28 cellular contexts compared by ENCODE assay signal in the genomic region with DNA sequence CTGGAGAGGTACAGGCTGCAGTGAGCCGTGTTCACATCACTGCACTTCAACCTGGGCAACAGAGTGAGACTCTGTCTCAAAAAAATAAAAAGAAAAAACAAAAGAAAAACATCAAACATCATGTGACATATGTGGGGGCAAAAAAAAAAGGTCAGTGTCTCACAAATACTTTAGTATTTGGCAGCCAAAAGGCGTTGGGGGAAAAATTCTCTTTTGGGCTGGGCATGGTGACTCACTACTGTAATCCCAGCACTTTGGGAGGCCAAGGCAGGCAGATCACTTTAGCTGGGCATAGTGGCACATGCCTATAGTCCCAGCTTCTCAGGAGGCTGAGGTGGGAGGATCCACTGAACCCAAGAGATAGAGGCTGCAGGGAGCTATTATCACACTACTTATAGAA. TPM values are rescaled to one million over a fixed set of nuclear protein-coding genes. Genes with fewer than 3 reads are reported as not detected.
A peak's percentile ranks its signal among the peaks of the same experiment; 100 is the strongest.
DNase-seq lines count a peak whose midpoint lies in the region; ATAC-seq and TF ChIP-seq lines count a peak whose summit lies in the region.
"Had no signal": no experiment of that assay in that cellular context is flagged by ENCODE, and none has a peak within 500 bp of the region (broad histone marks: within the 10 kb centered on the region; RNA-seq: fewer than 3 reads in every experiment).

No MANE protein-coding gene starts in this region.

- H3K27ac Mint-ChIP-seq in T-helper 17 cell: peak overlapping the region; percentile 73
- no peak overlapping the region for H3K27ac Mint-ChIP-seq in endothelial cell (ENCODE audit: unreplicated experiment)

- H3K4me1 Mint-ChIP-seq in T-helper 17 cell (peaks cover 14% of the 10 kb centered on the region), endothelial cell (ENCODE audit: unreplicated experiment) (peaks cover 4% of the 10 kb centered on the region)
- H3K4me1 Mint-ChIP-seq: immature natural killer cell had no signal

- H3K4me3 ChIP-seq in AG10803 (ENCODE audit: low read length): no peak overlapping the region
- no peak overlapping the region for H3K4me3 ChIP-seq in HEK293 (ENCODE audit: low read depth, low read length)
- no peak overlapping the region for H3K4me3 ChIP-seq in fibroblast of the aortic adventitia (ENCODE audit: low read depth, low read length)
- H3K4me3 ChIP-seq: ascending aorta; BLaER1 treated with 17β-estradiol and CSF1 and Interleukin-3, amounts not matched to agents 10 nM and 100 nM; hepatocyte; smooth muscle cell; upper lobe of right lung had no signal

- no peak for ATAC-seq in T-helper 17 cell
- no peak for ATAC-seq in GM19395 (IDR thresholded peaks at IDR 0.05; ENCODE audit: unreplicated experiment)
- ATAC-seq in HG03045 (IDR thresholded peaks at IDR 0.05; ENCODE audit: unreplicated experiment): no peak
- ATAC-seq: naive thymus-derived CD8-positive, alpha-beta T cell; upper lobe of right lung had no signal

- H3K36me3 ChIP-seq in HEK293 (ENCODE audit: control insufficient read depth in 2 of 2, insufficient read depth in 1 of 2, low read length in 2 of 2): peaks cover 0 to 7% of the 10 kb centered on the region in 2 experiments; a peak in 1 of 3 replicates
- H3K36me3 ChIP-seq: ascending aorta, upper lobe of right lung, WERI-Rb-1 had no signal

- H3K36me3 Mint-ChIP-seq in T-helper 17 cell (ENCODE audit: low read depth): peaks cover 3% of the 10 kb centered on the region
- H3K36me3 Mint-ChIP-seq in endothelial cell (ENCODE audit: low read depth, unreplicated experiment): peaks cover 19% of the 10 kb centered on the region

- no peaks in the 10 kb centered on the region for H3K27me3 Mint-ChIP-seq in T-helper 17 cell
- no peaks in the 10 kb centered on the region for H3K27me3 Mint-ChIP-seq in endothelial cell (ENCODE audit: unreplicated experiment)
- H3K27me3 Mint-ChIP-seq: naive thymus-derived CD8-positive, alpha-beta T cell had no signal

- H3K4me3 Mint-ChIP-seq in T-helper 17 cell (no peak overlapping the region), endothelial cell (ENCODE audit: unreplicated experiment) (no peak overlapping the region)
- H3K4me3 Mint-ChIP-seq: immature natural killer cell; naive thymus-derived CD8-positive, alpha-beta T cell had no signal

- CTCF ChIA-PET in HEK293 (lab: Yijun Ruan, JAX): no interaction called here

- H3K9me3 ChIP-seq in HEK293 (ENCODE audit: control insufficient read depth, insufficient read depth, low read depth, low read length) (no peaks in the 10 kb centered on the region), T-helper 17 cell (ENCODE audit: control insufficient read depth, low read length, poor library complexity, severe bottlenecking) (no peaks in the 10 kb centered on the region)
- H3K9me3 ChIP-seq: upper lobe of right lung had no signal

- TF ChIP-seq CTCF in AG10803 (conservative IDR thresholded peaks at IDR 0.05; ENCODE audit: low read length): no peak
- no peak for TF ChIP-seq CTCF in HEK293 (tag by site-specific recombination; IDR thresholded peaks at IDR 0.05)
- TF ChIP-seq CTCF in fibroblast of the aortic adventitia (IDR thresholded peaks at IDR 0.05; ENCODE audit: insufficient read depth, low read length): no peak
- no peak for TF ChIP-seq CTCF in endothelial cell (IDR thresholded peaks at IDR 0.05; ENCODE audit: unreplicated experiment)

- DNase-seq in AG10803 (ENCODE audit: low read depth) (peak; percentile 9), T-helper 17 cell (no peak), fibroblast of the aortic adventitia (ENCODE audit: low read depth) (peak; percentile 16), medulla oblongata (ENCODE audit: extremely low spot score) (no peak), endothelial cell (ENCODE audit: low spot score) (no peak)
- DNase-seq: activated naive CD4-positive, alpha-beta T cell treated with anti-CD3 and anti-CD28 coated beads, Interleukin-2, amount 50 U/mL, for 16 hours; caudate nucleus; DND-41; foreskin melanocyte; immature natural killer cell; naive thymus-derived CD8-positive, alpha-beta T cell; NCI-H1694 treated with DMSO at 0.1 percent for 48 hours; NCI-H2171; NCI-H524 treated with DMSO at 0.1 percent for 48 hours; retina; stimulated activated CD4-positive, alpha-beta T cell treated with anti-CD3 and anti-CD28 coated beads, Interleukin-2, amount 100 ng/mL, for 24 hours; substantia nigra; T-helper 2 cell; upper lobe of right lung; WERI-Rb-1 had no signal

- no peaks in the 10 kb centered on the region for H3K9me3 Mint-ChIP-seq in endothelial cell (ENCODE audit: unreplicated experiment)
- H3K9me3 Mint-ChIP-seq: immature natural killer cell had no signal

- POLR2A ChIA-PET in HEK293 (lab: Yijun Ruan, JAX): interaction anchor here (0.5 kb wide), 1 partner anchor 237 kb away, joined by 3 read pairs; no protein-coding TSS in a partner anchor

- no peak overlapping the region for H3K27ac ChIP-seq in HEK293 (ENCODE audit: extremely low read depth, low read depth, low read length)
- H3K27ac ChIP-seq: ascending aorta; BLaER1 treated with 17β-estradiol and CSF1 and Interleukin-3, amounts not matched to agents 10 nM and 100 nM; hepatocyte; KMS-11; upper lobe of right lung; WERI-Rb-1 had no signal

- no peaks in the 10 kb centered on the region for H3K4me1 ChIP-seq in HEK293 (ENCODE audit: control insufficient read depth, insufficient read depth, low read length)
- H3K4me1 ChIP-seq: ascending aorta; BLaER1 treated with 17β-estradiol and CSF1 and Interleukin-3, amounts not matched to agents 10 nM and 100 nM; upper lobe of right lung had no signal

TF ChIP-seq in HEK293, 187 proteins besides CTCF, POLR2A, EP300 and RAD21:
- TF ChIP-seq, protein P1, sequence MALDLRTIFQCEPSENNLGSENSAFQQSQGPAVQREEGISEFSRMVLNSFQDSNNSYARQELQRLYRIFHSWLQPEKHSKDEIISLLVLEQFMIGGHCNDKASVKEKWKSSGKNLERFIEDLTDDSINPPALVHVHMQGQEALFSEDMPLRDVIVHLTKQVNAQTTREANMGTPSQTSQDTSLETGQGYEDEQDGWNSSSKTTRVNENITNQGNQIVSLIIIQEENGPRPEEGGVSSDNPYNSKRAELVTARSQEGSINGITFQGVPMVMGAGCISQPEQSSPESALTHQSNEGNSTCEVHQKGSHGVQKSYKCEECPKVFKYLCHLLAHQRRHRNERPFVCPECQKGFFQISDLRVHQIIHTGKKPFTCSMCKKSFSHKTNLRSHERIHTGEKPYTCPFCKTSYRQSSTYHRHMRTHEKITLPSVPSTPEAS (tag by site-specific recombination; IDR thresholded peaks at IDR 0.05): no peak
- peak; percentile 38 for TF ChIP-seq FEZF1 (tag by site-specific recombination; IDR thresholded peaks at IDR 0.05)
- TF ChIP-seq ZNF2 (tag by site-specific recombination; IDR thresholded peaks at IDR 0.05): no peak
- TF ChIP-seq, protein P2, sequence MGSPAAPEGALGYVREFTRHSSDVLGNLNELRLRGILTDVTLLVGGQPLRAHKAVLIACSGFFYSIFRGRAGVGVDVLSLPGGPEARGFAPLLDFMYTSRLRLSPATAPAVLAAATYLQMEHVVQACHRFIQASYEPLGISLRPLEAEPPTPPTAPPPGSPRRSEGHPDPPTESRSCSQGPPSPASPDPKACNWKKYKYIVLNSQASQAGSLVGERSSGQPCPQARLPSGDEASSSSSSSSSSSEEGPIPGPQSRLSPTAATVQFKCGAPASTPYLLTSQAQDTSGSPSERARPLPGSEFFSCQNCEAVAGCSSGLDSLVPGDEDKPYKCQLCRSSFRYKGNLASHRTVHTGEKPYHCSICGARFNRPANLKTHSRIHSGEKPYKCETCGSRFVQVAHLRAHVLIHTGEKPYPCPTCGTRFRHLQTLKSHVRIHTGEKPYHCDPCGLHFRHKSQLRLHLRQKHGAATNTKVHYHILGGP (tag by site-specific recombination; IDR thresholded peaks at IDR 0.05): no peak
- no peak for TF ChIP-seq ZBTB7A (tag by site-specific recombination; IDR thresholded peaks at IDR 0.05; ENCODE audit: low read depth)
- TF ChIP-seq, protein P3, sequence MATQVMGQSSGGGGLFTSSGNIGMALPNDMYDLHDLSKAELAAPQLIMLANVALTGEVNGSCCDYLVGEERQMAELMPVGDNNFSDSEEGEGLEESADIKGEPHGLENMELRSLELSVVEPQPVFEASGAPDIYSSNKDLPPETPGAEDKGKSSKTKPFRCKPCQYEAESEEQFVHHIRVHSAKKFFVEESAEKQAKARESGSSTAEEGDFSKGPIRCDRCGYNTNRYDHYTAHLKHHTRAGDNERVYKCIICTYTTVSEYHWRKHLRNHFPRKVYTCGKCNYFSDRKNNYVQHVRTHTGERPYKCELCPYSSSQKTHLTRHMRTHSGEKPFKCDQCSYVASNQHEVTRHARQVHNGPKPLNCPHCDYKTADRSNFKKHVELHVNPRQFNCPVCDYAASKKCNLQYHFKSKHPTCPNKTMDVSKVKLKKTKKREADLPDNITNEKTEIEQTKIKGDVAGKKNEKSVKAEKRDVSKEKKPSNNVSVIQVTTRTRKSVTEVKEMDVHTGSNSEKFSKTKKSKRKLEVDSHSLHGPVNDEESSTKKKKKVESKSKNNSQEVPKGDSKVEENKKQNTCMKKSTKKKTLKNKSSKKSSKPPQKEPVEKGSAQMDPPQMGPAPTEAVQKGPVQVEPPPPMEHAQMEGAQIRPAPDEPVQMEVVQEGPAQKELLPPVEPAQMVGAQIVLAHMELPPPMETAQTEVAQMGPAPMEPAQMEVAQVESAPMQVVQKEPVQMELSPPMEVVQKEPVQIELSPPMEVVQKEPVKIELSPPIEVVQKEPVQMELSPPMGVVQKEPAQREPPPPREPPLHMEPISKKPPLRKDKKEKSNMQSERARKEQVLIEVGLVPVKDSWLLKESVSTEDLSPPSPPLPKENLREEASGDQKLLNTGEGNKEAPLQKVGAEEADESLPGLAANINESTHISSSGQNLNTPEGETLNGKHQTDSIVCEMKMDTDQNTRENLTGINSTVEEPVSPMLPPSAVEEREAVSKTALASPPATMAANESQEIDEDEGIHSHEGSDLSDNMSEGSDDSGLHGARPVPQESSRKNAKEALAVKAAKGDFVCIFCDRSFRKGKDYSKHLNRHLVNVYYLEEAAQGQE (tag by site-specific recombination; IDR thresholded peaks at IDR 0.05): no peak

RNA-seq across cellular contexts. Expression of a gene that starts 47.6 kb away (rescaled TPM):
- total RNA-seq in T-helper 17 cell: 10 to 100 TPM; 27.1 to 29.3 TPM
- total RNA-seq in fibroblast of the aortic adventitia (ENCODE audit: low replicate concordance): 11.2 and 16.9 TPM in 2 replicates
- total RNA-seq in endothelial cell (ENCODE audit: unreplicated experiment): 50.9 TPM

Comparison
In these comparisons a context has a peak if more than half of its experiments do, and no peak if none do; other contexts are left out.
1. DNase-seq: peak in AG10803 (single experiment) and fibroblast of the aortic adventitia (single experiment); none in T-helper 17 cell (0 of 3), medulla oblongata (single experiment) and endothelial cell (single experiment).